Comparison of ENCODE assay signal across 30 cellular contexts in genomic region chr3:161336661-161337060, GRCh38. TPM values are rescaled to one million over a fixed set of nuclear protein-coding genes. Genes with fewer than 3 reads are reported as not detected.
DNase-seq lines count a peak whose midpoint lies in the region; ATAC-seq and TF ChIP-seq lines count a peak whose summit lies in the region.
"Had no signal": no experiment of that assay in that cellular context is flagged by ENCODE, and none has a peak within 500 bp of the region (broad histone marks: within the 10 kb centered on the region; RNA-seq: fewer than 3 reads in every experiment).

No MANE protein-coding gene starts in this region.

- no peak overlapping the region for H3K4me2 ChIP-seq in osteoblast (ENCODE audit: insufficient read depth, low read length)
- H3K4me2 ChIP-seq: BLaER1, hepatocyte, smooth muscle cell had no signal

- DNase-seq in kidney tubule cell (ENCODE audit: low spot score) = peak; percentile 25
- no peak for DNase-seq in osteoblast (ENCODE audit: insufficient read length, low spot score, missing footprints)
- no peak for DNase-seq in heart left ventricle
- no peak for DNase-seq in DMS53 treated with DMSO at 0.1 percent for 48 hours (lab: John Stamatoyannopoulos, UW; ENCODE audit: unreplicated experiment)
- DNase-seq: activated naive CD8-positive, alpha-beta T cell treated with anti-CD3 and anti-CD28 coated beads for 36 hours; COR-L47; cortex of kidney; DMS79 treated with DMSO at 0.1 percent for 48 hours; foreskin keratinocyte; mesendoderm; NCI-H1105 treated with DMSO at 0.1 percent for 48 hours; NCI-H2029 treated with DMSO at 0.1 percent for 48 hours; NCI-H345; NCI-H774; stimulated activated CD4-positive, alpha-beta T cell treated with anti-CD3 and anti-CD28 coated beads, Interleukin-2, amount 100 ng/mL, for 24 hours; substantia nigra had no signal

- H3K27ac ChIP-seq in osteoblast (ENCODE audit: low read depth, low read length) = no peak overlapping the region
- no peak overlapping the region for H3K27ac ChIP-seq in heart left ventricle
- H3K27ac ChIP-seq: ascending aorta, BLaER1, foreskin keratinocyte, hepatocyte had no signal

- TF ChIP-seq POLR2A in heart left ventricle (IDR thresholded peaks at IDR 0.05) = no peak

- H3K4me3 ChIP-seq in osteoblast (ENCODE audit: insufficient read depth, low read length) = no peak overlapping the region
- H3K4me3 ChIP-seq in heart left ventricle = no peak overlapping the region
- H3K4me3 ChIP-seq: ascending aorta, BLaER1, hepatocyte, smooth muscle cell had no signal

- 80 to 92% (median 88%) methylated on average over 2 of the region's 2 CpGs for WGBS in heart left ventricle, 4 donors

- H3K27me3 ChIP-seq in osteoblast (ENCODE audit: insufficient read depth, low read length) = no peaks in the 10 kb centered on the region
- H3K27me3 ChIP-seq in heart left ventricle = no peaks in the 10 kb centered on the region
- H3K27me3 ChIP-seq: ascending aorta, BLaER1, hepatocyte had no signal

- no peaks in the 10 kb centered on the region for H4K20me1 ChIP-seq in osteoblast (ENCODE audit: insufficient read depth, low read length)
- H4K20me1 ChIP-seq: BLaER1 had no signal

- H3K4me1 ChIP-seq in osteoblast (ENCODE audit: insufficient read depth, low read length) (no peaks in the 10 kb centered on the region), heart left ventricle (peaks cover 0 to 5% (median 0%) of the 10 kb centered on the region in 12 donors)
- H3K4me1 ChIP-seq: ascending aorta, foreskin keratinocyte had no signal

- H2AFZ ChIP-seq in osteoblast (ENCODE audit: low read length) = no peak overlapping the region
- H2AFZ ChIP-seq: hepatocyte had no signal

- peak; percentile 74 for ATAC-seq in GM18511 (IDR thresholded peaks at IDR 0.05; ENCODE audit: unreplicated experiment)
- peak; percentile 71 for ATAC-seq in GM19463 (IDR thresholded peaks at IDR 0.05; ENCODE audit: unreplicated experiment)
- ATAC-seq in HG02884 (IDR thresholded peaks at IDR 0.05; ENCODE audit: unreplicated experiment) = peak; percentile 61
- no peak for ATAC-seq in heart left ventricle
- ATAC-seq: activated T-helper 17 cell treated with anti-CD3 and anti-CD28 coated beads, Interleukin-2, amount 50 U/mL, for 72 hours; esophagus mucosa; foreskin keratinocyte; HCT116; SK-N-SH treated with all-trans-retinoic acid at 6 μM for 48 hours had no signal

- TF ChIP-seq CTCF in osteoblast (IDR thresholded peaks at IDR 0.05; ENCODE audit: extremely low read depth, low read depth, low read length) (no peak), heart left ventricle (IDR thresholded peaks at IDR 0.05) (no peak)

- H3K9me3 ChIP-seq in osteoblast (ENCODE audit: low read depth, low read length) (no peaks in the 10 kb centered on the region), heart left ventricle (no peaks in the 10 kb centered on the region)
- H3K9me3 ChIP-seq: ascending aorta, BLaER1 had no signal

- intact Hi-C loops in heart left ventricle (cut with DNase I) = no loop called here

- H3K36me3 ChIP-seq in osteoblast (ENCODE audit: insufficient read depth, low read length) (no peaks in the 10 kb centered on the region), heart left ventricle (no peaks in the 10 kb centered on the region)
- H3K36me3 ChIP-seq: ascending aorta, BLaER1 had no signal

- no peaks in the 10 kb centered on the region for H3K79me2 ChIP-seq in osteoblast (ENCODE audit: insufficient read depth, low read length)
- H3K79me2 ChIP-seq: hepatocyte had no signal

RNA-seq across cellular contexts. Expression of gene SPTSSB, which starts 34.7 kb away (rescaled TPM):
- total RNA-seq in osteoblast (not detected in 2 replicates), heart left ventricle (under 1 TPM in 5 of 9 donors, not detected in 4; 0.09 to 0.58 (median 0.25) TPM)
- polyA plus RNA-seq in heart left ventricle = under 1 TPM in 1 of 2 donors, not detected in 1; 0.53 TPM
- total RNA-seq: activated naive CD8-positive, alpha-beta T cell treated with anti-CD3 and anti-CD28 coated beads for 36 hours; activated T-helper 17 cell treated with anti-CD3 and anti-CD28 coated beads, Interleukin-2, amount 50 U/mL, for 72 hours; ascending aorta; foreskin keratinocyte; M059J; myocyte; pulmonary artery endothelial cell had no signal

Comparison
In these comparisons a context has a peak if more than half of its experiments do, and no peak if none do; other contexts are left out.
1. ATAC-seq: peak in GM18511 (single experiment), GM19463 (single experiment) and HG02884 (single experiment); none in heart left ventricle (0 of 4).